Comparison of ENCODE assay signal across 9 cellular contexts in genomic region chr9:117744856-117745389, GRCh38. TPM values are rescaled to one million over a fixed set of nuclear protein-coding genes. Genes with fewer than 3 reads are reported as not detected.
DNase-seq lines count a peak whose midpoint lies in the region; ATAC-seq and TF ChIP-seq lines count a peak whose summit lies in the region.
"Had no signal": no experiment of that assay in that cellular context is flagged by ENCODE, and none has a peak within 500 bp of the region (broad histone marks: within the 10 kb centered on the region; RNA-seq: fewer than 3 reads in every experiment).

No MANE protein-coding gene starts in this region.

- no peak for DNase-seq in AG09309 (ENCODE audit: low read depth)
- peak; percentile 44 for DNase-seq in H7
- DNase-seq in dorsolateral prefrontal cortex = peak; percentile 15 to 57 (median 34)
- DNase-seq in mucosa of descending colon = peak in 1 of 3 donors; percentile 37
- no peak for DNase-seq in NCI-H526 treated with DMSO at 0.1 percent for 48 hours (lab: John Stamatoyannopoulos, UW)
- DNase-seq in stimulated activated CD4-positive, alpha-beta T cell treated with anti-CD3 and anti-CD28 coated beads, Interleukin-2, amount 100 ng/mL, for 48 hours = no peak
- no peak for DNase-seq in stimulated activated CD4-positive, alpha-beta T cell treated with anti-CD3 and anti-CD28 coated beads, Interleukin-2, amount 100 ng/mL, for 24 hours
- DNase-seq: NCI-H1436 treated with DMSO at 0.1 percent for 48 hours had no signal

- no peaks in the 10 kb centered on the region for H3K4me1 ChIP-seq in mucosa of descending colon (ENCODE audit: low read depth)

- intact Hi-C loops in dorsolateral prefrontal cortex (cut with DNase I) = no loop called here
- intact Hi-C loops in mucosa of descending colon (cut with DNase I, micrococcal nuclease) = no loop called here

- H3K36me3 ChIP-seq in H7 (replicated peaks; ENCODE audit: control insufficient read depth, insufficient read depth, low read length) = no peaks in the 10 kb centered on the region
- no peaks in the 10 kb centered on the region for H3K36me3 ChIP-seq in mucosa of descending colon (ENCODE audit: low read depth)

- H3K9me3 ChIP-seq in mucosa of descending colon = no peaks in the 10 kb centered on the region

- H3K4me3 ChIP-seq in AG09309 (ENCODE audit: control insufficient read depth, low read depth, low read length) (peak overlapping the region; percentile 37), H7 (ENCODE audit: insufficient read depth, low read depth, low read length) (no peak overlapping the region), dorsolateral prefrontal cortex (peak overlapping the region; percentile 25 to 71 (median 59)), mucosa of descending colon (no peak overlapping the region)

- TF ChIP-seq CTCF in AG09309 (IDR thresholded peaks at IDR 0.05; ENCODE audit: control insufficient read depth, insufficient read depth, low read depth, low read length, missing control alignments) (no peak), dorsolateral prefrontal cortex (IDR thresholded peaks at IDR 0.05 in 54 of 56, conservative IDR thresholded peaks at IDR 0.05 in 2 of 56; ENCODE audit: low read depth in 1 of 56, partially characterized antibody in 56 of 56) (peak in 1 of 56 donors; percentile 13), mucosa of descending colon (IDR thresholded peaks at IDR 0.05) (no peak)

- H3K27me3 ChIP-seq in H7 (ENCODE audit: control insufficient read depth, insufficient read depth, low read length) (no peaks in the 10 kb centered on the region), dorsolateral prefrontal cortex (no peaks in the 10 kb centered on the region)

- peak overlapping the region in 47 of 59 donors; percentile 0 to 84 (median 53) for H3K27ac ChIP-seq in dorsolateral prefrontal cortex

- peak; percentile 55 for ATAC-seq in mucosa of descending colon
- ATAC-seq in HG03520 (IDR thresholded peaks at IDR 0.05; ENCODE audit: unreplicated experiment) = no peak

RNA-seq across cellular contexts. Expression of gene TLR4, which starts 40.7 kb away (rescaled TPM):
- 0.07 TPM in 1 of 2 replicates, not detected in the other for total RNA-seq in H7 (2014; rRNA removed; shearing (Covaris generic))
- total RNA-seq in dorsolateral prefrontal cortex (10 to 100 TPM in 119 of 120 experiments, 1 to 10 TPM in 1; 8.4 to 73.4 (median 26.8) TPM), mucosa of descending colon (10 to 100 TPM in 2 of 3 donors, 1 to 10 TPM in 1; 6.9 to 16.1 (median 14.9) TPM)

Comparison
In these comparisons a context has a peak if more than half of its experiments do, and no peak if none do; other contexts are left out.
1. DNase-seq: peak in H7 (single experiment) and dorsolateral prefrontal cortex (10 of 10); none in AG09309 (single experiment), NCI-H526 treated with DMSO at 0.1 percent for 48 hours (single experiment), stimulated activated CD4-positive, alpha-beta T cell treated with anti-CD3 and anti-CD28 coated beads, Interleukin-2, amount 100 ng/mL, for 48 hours (0 of 2) and stimulated activated CD4-positive, alpha-beta T cell treated with anti-CD3 and anti-CD28 coated beads, Interleukin-2, amount 100 ng/mL, for 24 hours (0 of 2).
2. H3K4me3 ChIP-seq: peak in AG09309 (single experiment) and dorsolateral prefrontal cortex (59 of 59); none in H7 (single experiment) and mucosa of descending colon (single experiment).